Comparison of ENCODE assay signal across 21 cellular contexts in the genomic region with DNA sequence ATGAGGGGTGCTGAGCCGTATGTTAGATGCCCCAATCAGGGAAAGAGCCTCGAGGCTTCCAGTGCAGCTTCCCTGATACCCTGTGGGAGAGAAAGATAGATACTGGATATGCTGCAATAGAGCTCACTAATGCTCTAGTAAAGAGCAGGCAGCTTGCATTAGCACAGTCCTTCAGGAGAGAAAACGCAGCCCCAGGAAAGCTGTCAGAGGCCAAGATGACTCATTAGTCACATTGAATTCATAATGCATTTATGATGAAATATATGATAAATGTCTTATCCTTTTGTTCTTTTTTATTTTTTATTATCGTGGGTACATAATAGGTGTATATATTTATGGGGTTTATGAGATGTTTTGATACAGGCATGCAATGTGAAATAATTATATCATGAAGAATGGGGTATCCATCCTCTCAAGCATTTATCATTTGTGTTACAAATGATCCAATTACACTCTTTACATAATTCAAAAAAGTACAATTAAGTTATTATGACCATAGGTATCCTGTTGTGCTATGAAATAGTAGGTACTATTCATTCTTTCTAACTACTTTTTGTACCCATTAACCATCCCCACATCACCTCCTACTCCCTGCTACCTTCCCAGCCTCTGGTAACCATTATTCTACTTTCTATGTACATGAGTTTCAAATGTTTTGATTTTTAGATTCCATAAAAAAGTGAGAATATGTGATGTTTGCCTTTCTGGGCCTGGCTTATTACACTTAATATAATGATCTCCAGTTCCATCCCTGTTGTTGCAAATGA.
DNase-seq lines count a peak whose midpoint lies in the region; ATAC-seq and TF ChIP-seq lines count a peak whose summit lies in the region.
"Had no signal": no experiment of that assay in that cellular context is flagged by ENCODE, and none has a peak within 500 bp of the region (broad histone marks: within the 10 kb centered on the region; RNA-seq: fewer than 3 reads in every experiment).

No MANE protein-coding gene starts in this region.

- H3K9me3 ChIP-seq in breast epithelium, result no peaks in the 10 kb centered on the region
- H3K9me3 ChIP-seq in sigmoid colon, result no peaks in the 10 kb centered on the region
- H3K9me3 ChIP-seq: heart left ventricle had no signal

- TF ChIP-seq POLR2A in breast epithelium (IDR thresholded peaks at IDR 0.05) (no peak), sigmoid colon (IDR thresholded peaks at IDR 0.05) (no peak)

- no peak overlapping the region for H3K4me3 ChIP-seq in breast epithelium
- H3K4me3 ChIP-seq in brain microvascular endothelial cell (ENCODE audit: low read depth, low read length), result no peak overlapping the region
- no peak overlapping the region for H3K4me3 ChIP-seq in sigmoid colon
- H3K4me3 ChIP-seq: GM23338, heart left ventricle had no signal

- peaks cover 8% of the 10 kb centered on the region for H3K27me3 Mint-ChIP-seq in MCF 10A (ENCODE audit: insufficient read depth, unreplicated experiment)
- H3K27me3 Mint-ChIP-seq in stimulated activated memory B cell treated with anti-CD40 and anti-IgM and Interleukin-4, amounts not matched to agents 10 μg/mL and 1 μg/mL and 100 μg/mL, for 72 hours, result no peaks in the 10 kb centered on the region
- peaks cover 29 to 58% of the 10 kb centered on the region in 2 donors for H3K27me3 Mint-ChIP-seq in natural killer cell (ENCODE audit: low read depth in 2 of 2)
- H3K27me3 Mint-ChIP-seq: memory B cell had no signal

- TF ChIP-seq EP300 in sigmoid colon (IDR thresholded peaks at IDR 0.05), result no peak

- no peaks in the 10 kb centered on the region for H3K36me3 ChIP-seq in breast epithelium
- H3K36me3 ChIP-seq in brain microvascular endothelial cell (replicated peaks), result no peaks in the 10 kb centered on the region
- no peaks in the 10 kb centered on the region for H3K36me3 ChIP-seq in sigmoid colon
- H3K36me3 ChIP-seq: heart left ventricle had no signal

- intact Hi-C loops in MCF 10A (cut with micrococcal nuclease), result no loop called here
- intact Hi-C loops in breast epithelium (cut with DNase I; ENCODE audit: low total_unique reads), result no loop called here
- intact Hi-C loops in sigmoid colon (cut with DNase I), result no loop called here
- intact Hi-C loops in natural killer cell (cut with micrococcal nuclease), result no loop called here

- H3K4me1 ChIP-seq in breast epithelium (no peaks in the 10 kb centered on the region), sigmoid colon (no peaks in the 10 kb centered on the region)
- H3K4me1 ChIP-seq: heart left ventricle had no signal

- TF ChIP-seq CTCF in MCF 10A (IDR thresholded peaks at IDR 0.05; ENCODE audit: unreplicated experiment) (no peak), breast epithelium (IDR thresholded peaks at IDR 0.05) (no peak), brain microvascular endothelial cell (IDR thresholded peaks at IDR 0.05; ENCODE audit: low read depth, low read length, missing control alignments) (no peak), sigmoid colon (IDR thresholded peaks at IDR 0.05) (no peak), natural killer cell (IDR thresholded peaks at IDR 0.05) (no peak)

- no peak for ATAC-seq in stimulated activated memory B cell treated with anti-CD40 and anti-IgM and Interleukin-4, amounts not matched to agents 10 μg/mL and 1 μg/mL and 100 μg/mL, for 72 hours
- ATAC-seq in natural killer cell (no peak), HG03432 (IDR thresholded peaks at IDR 0.05; ENCODE audit: unreplicated experiment) (no peak)
- ATAC-seq: GM23338, heart left ventricle, Right ventricle myocardium inferior had no signal

- DNase-seq in MCF 10A (ENCODE audit: unreplicated experiment), result peak; percentile 73
- DNase-seq in breast epithelium (ENCODE audit: low spot score in 2 of 2), result no peak
- DNase-seq in brain microvascular endothelial cell, result peak; percentile 11
- peak; percentile 12 for DNase-seq in fibroblast of the conjunctiva (ENCODE audit: low read depth)
- no peak for DNase-seq in sigmoid colon
- no peak for DNase-seq in natural killer cell
- DNase-seq: activated CD4-positive, alpha-beta memory T cell treated with anti-CD3 and anti-CD28 coated beads, Interleukin-2, amount 10 ng/mL, durations not matched to agents 7 days and 5 days; DMS53; heart left ventricle; NCI-H1092 treated with DMSO at 0.1 percent for 48 hours; NK-92 treated with Interleukin-12 subunit alpha and Interleukin-12 subunit beta, amount 100 ng/mL, for 24 hours; T-helper 1 cell had no signal

- no TSS peak for BruUV-seq in MCF 10A (replicated peaks; lab: Mats Ljungman, UMichigan)

- H3K9me3 Mint-ChIP-seq in MCF 10A (ENCODE audit: unreplicated experiment) (no peaks in the 10 kb centered on the region), natural killer cell (no peaks in the 10 kb centered on the region)
- H3K9me3 Mint-ChIP-seq in stimulated activated memory B cell treated with anti-CD40 and anti-IgM and Interleukin-4, amounts not matched to agents 10 μg/mL and 1 μg/mL and 100 μg/mL, for 72 hours, result no peaks in the 10 kb centered on the region
- H3K9me3 Mint-ChIP-seq: activated CD4-positive, alpha-beta memory T cell treated with anti-CD3 and anti-CD28 coated beads, Interleukin-2, amount 10 ng/mL, durations not matched to agents 7 days and 5 days; central memory CD8-positive, alpha-beta T cell; GM23338; memory B cell; neural crest cell; stimulated activated naive CD8-positive, alpha-beta T cell treated with anti-CD3 and anti-CD28 coated beads, Interleukin-15, Interleukin-2, amounts not matched to agents 100 ng/mL and 50 ng/mL, for 24 hours had no signal

- 60 to 69% methylated on average over 4 of the region's 4 CpGs for WGBS in sigmoid colon, 2 donors

- CTCF ChIA-PET in MCF 10A (lab: Yijun Ruan, JAX), result interaction anchor here (1.4 kb wide), 1 partner anchor 34 kb away, joined by 4 read pairs; no protein-coding TSS in a partner anchor

- no peak overlapping the region for H3K27ac ChIP-seq in breast epithelium
- no peak overlapping the region for H3K27ac ChIP-seq in brain microvascular endothelial cell
- no peak overlapping the region for H3K27ac ChIP-seq in sigmoid colon
- H3K27ac ChIP-seq: heart left ventricle had no signal

- H3K4me1 Mint-ChIP-seq in MCF 10A (ENCODE audit: insufficient read depth, unreplicated experiment) (peaks cover 36% of the 10 kb centered on the region), natural killer cell (no peaks in the 10 kb centered on the region)
- H3K4me1 Mint-ChIP-seq in stimulated activated memory B cell treated with anti-CD40 and anti-IgM and Interleukin-4, amounts not matched to agents 10 μg/mL and 1 μg/mL and 100 μg/mL, for 72 hours, result peaks cover 14% of the 10 kb centered on the region
- H3K4me1 Mint-ChIP-seq: activated CD4-positive, alpha-beta memory T cell treated with anti-CD3 and anti-CD28 coated beads, Interleukin-2, amount 10 ng/mL, durations not matched to agents 7 days and 5 days; central memory CD8-positive, alpha-beta T cell; GM23338 had no signal

- H3K27me3 ChIP-seq in breast epithelium (peaks cover 0 to 4% of the 10 kb centered on the region in 2 donors), brain microvascular endothelial cell (replicated peaks) (peaks cover 34% of the 10 kb centered on the region), sigmoid colon (peaks cover 0 to 19% (median 0%) of the 10 kb centered on the region in 3 donors)

- POLR2A ChIA-PET in MCF 10A (lab: Yijun Ruan, JAX), result interaction anchor here (1.1 kb wide), 1 partner anchor 33 kb away, joined by 6 read pairs; no protein-coding TSS in a partner anchor

- in situ Hi-C loops in brain microvascular endothelial cell (cut with HindIII; ENCODE audit: low pct_ligation_motif_present, low sequenced_read_pairs), result no loop called here

- H3K36me3 Mint-ChIP-seq in MCF 10A (ENCODE audit: insufficient read depth, unreplicated experiment) (no peaks in the 10 kb centered on the region), natural killer cell (no peaks in the 10 kb centered on the region)
- no peaks in the 10 kb centered on the region for H3K36me3 Mint-ChIP-seq in stimulated activated memory B cell treated with anti-CD40 and anti-IgM and Interleukin-4, amounts not matched to agents 10 μg/mL and 1 μg/mL and 100 μg/mL, for 72 hours
- H3K36me3 Mint-ChIP-seq: CD14-positive monocyte, memory B cell had no signal

- H3K4me3 Mint-ChIP-seq in MCF 10A (ENCODE audit: unreplicated experiment), result no peak overlapping the region
- no peak overlapping the region for H3K4me3 Mint-ChIP-seq in stimulated activated memory B cell treated with anti-CD40 and anti-IgM and Interleukin-4, amounts not matched to agents 10 μg/mL and 1 μg/mL and 100 μg/mL, for 72 hours
- no peak overlapping the region for H3K4me3 Mint-ChIP-seq in natural killer cell
- H3K4me3 Mint-ChIP-seq: activated CD4-positive, alpha-beta memory T cell treated with anti-CD3 and anti-CD28 coated beads, Interleukin-2, amount 10 ng/mL, durations not matched to agents 7 days and 5 days; CD14-positive monocyte; central memory CD8-positive, alpha-beta T cell; GM23338; memory B cell; neural crest cell; stimulated activated naive CD8-positive, alpha-beta T cell treated with anti-CD3 and anti-CD28 coated beads, Interleukin-15, Interleukin-2, amounts not matched to agents 100 ng/mL and 50 ng/mL, for 24 hours had no signal

- H3K27ac Mint-ChIP-seq in MCF 10A (ENCODE audit: low read depth, unreplicated experiment), result peak overlapping the region; percentile 26
- H3K27ac Mint-ChIP-seq in stimulated activated memory B cell treated with anti-CD40 and anti-IgM and Interleukin-4, amounts not matched to agents 10 μg/mL and 1 μg/mL and 100 μg/mL, for 72 hours, result no peak overlapping the region
- H3K27ac Mint-ChIP-seq in natural killer cell, result no peak overlapping the region
- H3K27ac Mint-ChIP-seq: activated CD4-positive, alpha-beta memory T cell treated with anti-CD3 and anti-CD28 coated beads, Interleukin-2, amount 10 ng/mL, durations not matched to agents 7 days and 5 days; GM23338; memory B cell; stimulated activated naive CD8-positive, alpha-beta T cell treated with anti-CD3 and anti-CD28 coated beads, Interleukin-15, Interleukin-2, amounts not matched to agents 100 ng/mL and 50 ng/mL, for 24 hours had no signal

Comparison
In these comparisons a context has a peak if more than half of its experiments do, and no peak if none do; other contexts are left out.
1. DNase-seq: peak in MCF 10A (single experiment), brain microvascular endothelial cell (single experiment) and fibroblast of the conjunctiva (single experiment); none in breast epithelium (0 of 2), sigmoid colon (single experiment) and natural killer cell (single experiment).